11 cellular contexts compared by ENCODE assay signal in the genomic region with DNA sequence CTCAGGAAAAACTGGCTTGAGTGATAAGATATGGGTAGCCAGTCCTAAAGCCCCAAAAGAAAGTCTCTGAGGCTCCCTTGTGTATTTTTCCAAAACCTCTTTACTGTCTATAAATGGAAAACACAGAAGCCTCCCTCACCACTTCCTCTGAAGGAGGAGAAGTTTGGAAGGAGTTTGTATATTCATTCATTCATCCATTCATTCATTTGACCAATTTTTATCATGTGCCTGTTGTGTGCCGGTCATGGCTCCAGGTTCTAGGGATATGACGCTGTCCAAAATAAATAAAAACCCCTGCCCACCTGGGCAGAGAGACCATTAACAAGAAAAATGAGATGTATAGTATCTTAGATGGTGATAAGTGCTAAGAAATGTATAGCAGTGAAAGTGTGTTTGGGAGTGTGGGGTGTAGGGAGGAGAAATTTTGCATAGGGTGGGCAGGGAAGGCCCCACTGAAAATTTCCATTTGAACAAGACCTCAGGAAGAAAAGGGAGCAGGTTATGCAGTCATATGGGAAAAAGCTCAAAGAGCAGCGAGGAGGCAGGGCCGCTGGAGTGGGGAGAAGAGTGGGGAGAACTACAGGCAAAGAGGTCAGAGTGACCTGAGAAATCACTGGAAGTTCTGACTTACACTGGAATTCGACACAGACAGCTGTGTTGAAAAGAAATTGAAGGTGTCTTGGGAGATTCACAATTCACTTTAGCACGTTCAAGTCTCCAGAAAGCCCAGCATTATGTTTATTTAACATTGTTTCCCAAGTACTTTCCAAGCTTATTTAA. TPM values are rescaled to one million over a fixed set of nuclear protein-coding genes. Genes with fewer than 3 reads are reported as not detected.
DNase-seq lines count a peak whose midpoint lies in the region; ATAC-seq and TF ChIP-seq lines count a peak whose summit lies in the region.
"Had no signal": no experiment of that assay in that cellular context is flagged by ENCODE, and none has a peak within 500 bp of the region (broad histone marks: within the 10 kb centered on the region; RNA-seq: fewer than 3 reads in every experiment).

No MANE protein-coding gene starts in this region.

- no peak overlapping the region for H3K4me3 ChIP-seq in left ventricle myocardium inferior
- no peak overlapping the region for H3K4me3 ChIP-seq in OCI-LY1 (ENCODE audit: low read depth, low read length, poor library complexity, severe bottlenecking)
- H3K4me3 ChIP-seq in endodermal cell (ENCODE audit: low read length): no peak overlapping the region
- no peak overlapping the region for H3K4me3 ChIP-seq in uterus
- H3K4me3 ChIP-seq: SK-N-MC had no signal

- no peaks in the 10 kb centered on the region for H3K36me3 Mint-ChIP-seq in endodermal cell (ENCODE audit: low read depth)

- no peak overlapping the region for H3K4me3 Mint-ChIP-seq in endodermal cell
- H3K4me3 Mint-ChIP-seq: activated CD8-positive, alpha-beta T cell treated with anti-CD3 and anti-CD28 coated beads for 36 hours had no signal

- no peak overlapping the region for H3K9ac ChIP-seq in OCI-LY1 (ENCODE audit: low read length)
- no peak overlapping the region for H3K9ac ChIP-seq in endodermal cell (ENCODE audit: extremely low read depth, low read length, poor library complexity, severe bottlenecking)

- WGBS in endodermal cell (ENCODE audit: insufficient coverage in 1 of 2, insufficient read length in 1 of 2), 2 experiments: 72 to 73% methylated on average over 6 of the region's 6 CpGs

- H3K27ac Mint-ChIP-seq in endodermal cell: no peak overlapping the region

- H3K9me3 ChIP-seq in left ventricle myocardium inferior (replicated peaks) (no peaks in the 10 kb centered on the region), OCI-LY1 (ENCODE audit: low read length) (0 out of 2 replicates have a peak, but pooled peaks cover 4% of the 10 kb centered on the region), endodermal cell (ENCODE audit: control insufficient read depth, low read length) (no peaks in the 10 kb centered on the region), uterus (no peaks in the 10 kb centered on the region)

- no peak overlapping the region for H2AFZ ChIP-seq in OCI-LY1 (ENCODE audit: low read length)

- H3K4me2 ChIP-seq in OCI-LY1 (ENCODE audit: low read length): no peak overlapping the region

- TF ChIP-seq CTCF in left ventricle myocardium inferior (IDR thresholded peaks at IDR 0.05; ENCODE audit: borderline replicate concordance): peak; percentile 29
- 0 out of 2 replicates have a peak, but pooled peaks have one; percentile 4 for TF ChIP-seq CTCF in OCI-LY1 (IDR thresholded peaks at IDR 0.05; ENCODE audit: low read length)
- peak; percentile 26 for TF ChIP-seq CTCF in endodermal cell (conservative IDR thresholded peaks at IDR 0.05)
- no peak for TF ChIP-seq CTCF in uterus (IDR thresholded peaks at IDR 0.05)

- no peaks in the 10 kb centered on the region for H3K9me2 ChIP-seq in OCI-LY1 (ENCODE audit: low read depth, low read length)

- H3K27me3 Mint-ChIP-seq in endodermal cell (ENCODE audit: insufficient read depth): peaks cover 3% of the 10 kb centered on the region

- peaks cover 4% of the 10 kb centered on the region for H3K9me3 Mint-ChIP-seq in endodermal cell
- H3K9me3 Mint-ChIP-seq: activated CD8-positive, alpha-beta T cell treated with anti-CD3 and anti-CD28 coated beads for 36 hours had no signal

- H3K27ac ChIP-seq in left ventricle myocardium inferior (replicated peaks) (peak overlapping the region; percentile 98), OCI-LY1 (ENCODE audit: low read depth, low read length, poor library complexity, severe bottlenecking) (peak overlapping the region; percentile 49), endodermal cell (ENCODE audit: low read depth, low read length) (no peak overlapping the region), uterus (peak overlapping the region; percentile 10 to 16)
- H3K27ac ChIP-seq: SK-N-MC had no signal

- TF ChIP-seq POLR2A in uterus (IDR thresholded peaks at IDR 0.05): no peak

- peaks cover 16% of the 10 kb centered on the region for H3K4me1 Mint-ChIP-seq in endodermal cell

- no peak for DNase-seq in left ventricle myocardium inferior
- no peak for DNase-seq in Right ventricle myocardium inferior (ENCODE audit: missing footprints)
- no peak for DNase-seq in endodermal cell
- DNase-seq in uterus: no peak
- no peak for DNase-seq in anterior cingulate cortex (lab: John Stamatoyannopoulos, UW)
- no peak for DNase-seq in NK-92 treated with Interleukin-12 subunit alpha and Interleukin-12 subunit beta, amount 100 ng/mL, for 24 hours (lab: John Stamatoyannopoulos, UW)
- DNase-seq in NCI-H2171 treated with DMSO at 0.1 percent for 48 hours (lab: John Stamatoyannopoulos, UW): no peak
- DNase-seq: aorta had no signal

- no peaks in the 10 kb centered on the region for H3F3A ChIP-seq in OCI-LY1 (ENCODE audit: insufficient read depth, low read length)

- intact Hi-C loops in left ventricle myocardium inferior (cut with micrococcal nuclease) (no loop called here), Right ventricle myocardium inferior (cut with DNase I) (loop anchor here (2.0 to 5.0 kb wide), 5 partner anchors 31 to 294 kb away; a partner anchor contains a TSS), uterus (cut with DNase I; ENCODE audit: low total_unique reads) (loop anchor here (5.0 kb wide), 1 partner anchor 201 kb away; no protein-coding TSS in a partner anchor)

- H3K79me2 ChIP-seq in OCI-LY1 (ENCODE audit: insufficient read depth, low read length): no peaks in the 10 kb centered on the region

- H3K4me1 ChIP-seq in left ventricle myocardium inferior (peaks cover 62% of the 10 kb centered on the region), OCI-LY1 (ENCODE audit: insufficient read depth, low read length, severe bottlenecking) (peaks cover 67% of the 10 kb centered on the region), endodermal cell (ENCODE audit: control insufficient read depth, insufficient read depth, low read length) (peaks cover 4% of the 10 kb centered on the region), uterus (no peaks in the 10 kb centered on the region)

- no peaks in the 10 kb centered on the region for H3K27me3 ChIP-seq in left ventricle myocardium inferior (ENCODE audit: low read depth)
- H3K27me3 ChIP-seq in OCI-LY1 (ENCODE audit: insufficient read depth, low read length): no peaks in the 10 kb centered on the region
- peaks cover 9% of the 10 kb centered on the region for H3K27me3 ChIP-seq in endodermal cell (ENCODE audit: control insufficient read depth, insufficient read depth, low read length, poor library complexity, severe bottlenecking)
- no peaks in the 10 kb centered on the region for H3K27me3 ChIP-seq in uterus

- no peaks in the 10 kb centered on the region for H4K20me1 ChIP-seq in OCI-LY1 (ENCODE audit: insufficient read depth, low read length)

- ATAC-seq in Right ventricle myocardium inferior: no peak

- H3K36me3 ChIP-seq in left ventricle myocardium inferior: no peaks in the 10 kb centered on the region
- H3K36me3 ChIP-seq in OCI-LY1 (ENCODE audit: insufficient read depth, low read length): no peaks in the 10 kb centered on the region
- H3K36me3 ChIP-seq in endodermal cell (ENCODE audit: control insufficient read depth, insufficient read depth, low read length): no peaks in the 10 kb centered on the region
- H3K36me3 ChIP-seq in uterus: no peaks in the 10 kb centered on the region

RNA-seq across cellular contexts. Expression of a gene that starts 6.1 kb away (rescaled TPM):
- total RNA-seq in left ventricle myocardium inferior (89.9 TPM), Right ventricle myocardium inferior (62.8 TPM), endodermal cell (10 to 100 TPM; 32.0 to 39.5 TPM), uterus (10 to 100 TPM in 3 of 4 donors, 1 to 10 TPM in 1; 7.9 to 40.7 (median 27.9) TPM)
- polyA plus RNA-seq in endodermal cell (2013, experiment 1 of 2): 21.5 TPM
- polyA plus RNA-seq in endodermal cell (2013, experiment 2 of 2): 26.3 TPM

RNA-seq across cellular contexts. Expression of a gene that starts 48.8 kb away (rescaled TPM):
- total RNA-seq in left ventricle myocardium inferior (733 TPM), Right ventricle myocardium inferior (584 TPM), endodermal cell (100 to 1,000 TPM; 194 to 227 TPM), uterus (100 to 1,000 TPM; 171 to 532 (median 388) TPM)
- 131 TPM for polyA plus RNA-seq in endodermal cell (2013, experiment 1 of 2)
- 120 TPM for polyA plus RNA-seq in endodermal cell (2013, experiment 2 of 2)

Comparison
In these comparisons a context has a peak if more than half of its experiments do, and no peak if none do; other contexts are left out.
1. CTCF ChIP-seq: peak in left ventricle myocardium inferior (single experiment), OCI-LY1 (single experiment) and endodermal cell (single experiment); none in uterus (0 of 4).